ENCODE assay signal across 11 cellular contexts in the genomic region with DNA sequence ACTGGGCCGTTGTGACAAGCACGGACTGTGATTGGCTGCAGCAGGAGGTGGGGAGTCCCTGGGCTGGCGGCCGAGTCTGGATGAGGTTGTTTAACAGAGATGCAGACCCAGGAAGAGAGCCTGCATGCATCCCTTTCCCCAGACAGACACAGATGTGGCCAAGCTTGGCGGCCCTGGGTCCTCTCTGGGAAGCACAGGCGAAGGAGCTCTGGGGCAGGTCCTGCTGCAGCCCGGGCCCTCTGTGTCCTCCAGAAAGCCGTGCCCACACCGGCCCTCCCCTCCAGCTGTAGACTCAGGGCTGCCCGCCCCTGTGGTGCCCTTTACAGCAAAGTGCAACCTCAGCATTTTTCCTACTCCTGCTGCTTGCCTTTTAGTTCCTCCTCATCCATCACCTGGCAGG.
DNase-seq lines count a peak whose midpoint lies in the region; ATAC-seq and TF ChIP-seq lines count a peak whose summit lies in the region.
"Had no signal": no experiment of that assay in that cellular context is flagged by ENCODE, and none has a peak within 500 bp of the region (broad histone marks: within the 10 kb centered on the region; RNA-seq: fewer than 3 reads in every experiment).

No MANE protein-coding gene starts in this region.

- no peak overlapping the region for H3K4me3 Mint-ChIP-seq in chondrocyte (ENCODE audit: unreplicated experiment)

- DNase-seq in chondrocyte (ENCODE audit: low spot score) (no peak), left lobe of liver (ENCODE audit: low spot score) (no peak), substantia nigra (lab: John Stamatoyannopoulos, UW) (peak in 44 of 49 donors; percentile 25 to 88 (median 71)), HAP-1 (ENCODE audit: low spot score in 2 of 2) (no peak), NOMO-1 treated with DMSO at 0.1 percent for 48 hours (lab: John Stamatoyannopoulos, UW; ENCODE audit: unreplicated experiment) (no peak)
- no peak for DNase-seq in effector memory CD4-positive, alpha-beta T cell
- DNase-seq: activated T-cell treated with anti-CD3 and anti-CD28 coated beads, Interleukin-2, amount 50 U/mL, for 48 hours; NCI-H748 treated with DMSO at 0.1 percent for 48 hours had no signal

- in situ Hi-C loops in HAP-1 (cut with MboI; ENCODE audit: low sequenced_read_pairs) = no loop called here

- H3K27me3 Mint-ChIP-seq in chondrocyte (ENCODE audit: low read depth) = no peaks in the 10 kb centered on the region

- H3K27ac ChIP-seq in HEK293 (ENCODE audit: extremely low read depth, low read depth, low read length) = no peak overlapping the region
- H3K27ac ChIP-seq in substantia nigra (ENCODE audit: low read depth, low read length, poor library complexity, severe bottlenecking) = peak overlapping the region; percentile 79
- no peak overlapping the region for H3K27ac ChIP-seq in effector memory CD4-positive, alpha-beta T cell (ENCODE audit: insufficient read depth, low read length, poor library complexity, severe bottlenecking)
- H3K27ac ChIP-seq: SJSA1 had no signal

- TF ChIP-seq CTCF in HEK293 (tag by site-specific recombination; IDR thresholded peaks at IDR 0.05) (no peak), chondrocyte (IDR thresholded peaks at IDR 0.05) (no peak)

- no peaks in the 10 kb centered on the region for H3K9me3 Mint-ChIP-seq in chondrocyte (ENCODE audit: low read depth)

- CTCF ChIA-PET in HEK293 (lab: Yijun Ruan, JAX) = interaction anchor here (0.7 to 2.6 kb wide), 3 partner anchors 9 to 1761 kb away, joined by 3 to 8 read pairs (median 4); partner anchors contain the start of gene SKA1

- H3K4me3 ChIP-seq in HEK293 (ENCODE audit: low read depth, low read length) (no peak overlapping the region), HAP-1 (no peak overlapping the region)
- H3K4me3 ChIP-seq in effector memory CD4-positive, alpha-beta T cell (ENCODE audit: insufficient read depth, low read depth, low read length, poor library complexity, severe bottlenecking) = no peak overlapping the region
- H3K4me3 ChIP-seq: SJSA1 had no signal

- H3K36me3 ChIP-seq in HEK293 (ENCODE audit: control insufficient read depth in 2 of 2, insufficient read depth in 1 of 2, low read length in 2 of 2) (no peaks in the 10 kb centered on the region), HAP-1 (replicated peaks) (no peaks in the 10 kb centered on the region)
- H3K36me3 ChIP-seq in effector memory CD4-positive, alpha-beta T cell (ENCODE audit: control insufficient read depth, insufficient read depth, low read length) = no peaks in the 10 kb centered on the region

- ATAC-seq in left lobe of liver (peak; percentile 33), HG02678 (IDR thresholded peaks at IDR 0.05; ENCODE audit: unreplicated experiment) (no peak)

- H3K9me3 ChIP-seq in HEK293 (ENCODE audit: control insufficient read depth, insufficient read depth, low read depth, low read length) (no peaks in the 10 kb centered on the region), HAP-1 (no peaks in the 10 kb centered on the region)
- H3K9me3 ChIP-seq in effector memory CD4-positive, alpha-beta T cell (ENCODE audit: control insufficient read depth, low read length) = no peaks in the 10 kb centered on the region
- H3K9me3 ChIP-seq: SJSA1 had no signal

- POLR2A ChIA-PET in HEK293 (lab: Yijun Ruan, JAX) = no interaction called here

- H3K27ac Mint-ChIP-seq in chondrocyte (ENCODE audit: unreplicated experiment) = peak overlapping the region; percentile 81

- H3K4me1 ChIP-seq in HEK293 (ENCODE audit: control insufficient read depth, insufficient read depth, low read length) (no peaks in the 10 kb centered on the region), HAP-1 (no peaks in the 10 kb centered on the region)
- no peaks in the 10 kb centered on the region for H3K4me1 ChIP-seq in effector memory CD4-positive, alpha-beta T cell (ENCODE audit: control insufficient read depth, insufficient read depth, low read length, poor library complexity, severe bottlenecking)

- no peaks in the 10 kb centered on the region for H3K27me3 ChIP-seq in HAP-1 (ENCODE audit: low read depth)
- no peaks in the 10 kb centered on the region for H3K27me3 ChIP-seq in effector memory CD4-positive, alpha-beta T cell (replicated peaks; ENCODE audit: control insufficient read depth, insufficient read depth, low read length, poor library complexity, severe bottlenecking)
- H3K27me3 ChIP-seq: SJSA1 had no signal

- peaks cover 83% of the 10 kb centered on the region for H3K4me1 Mint-ChIP-seq in chondrocyte (ENCODE audit: low read depth)

- H3K36me3 Mint-ChIP-seq in chondrocyte (ENCODE audit: low read depth) = no peaks in the 10 kb centered on the region

TF ChIP-seq in HEK293, 187 proteins besides CTCF, POLR2A, EP300 and RAD21:
- TF ChIP-seq ZIC2 (tag by site-specific recombination; IDR thresholded peaks at IDR 0.05) (0 out of 2 replicates have a peak, but pooled peaks have one; percentile 20), ZNF280D (tag by site-specific recombination; IDR thresholded peaks at IDR 0.05) (no peak)
TF ChIP-seq in HEK293: peak in this region for 1.

Comparison
In these comparisons a context has a peak if more than half of its experiments do, and no peak if none do; other contexts are left out.
1. DNase-seq: peak in substantia nigra (44 of 49); none in chondrocyte (single experiment), left lobe of liver (single experiment), HAP-1 (0 of 2), NOMO-1 treated with DMSO at 0.1 percent for 48 hours (single experiment) and effector memory CD4-positive, alpha-beta T cell (0 of 3).